11 cellular contexts compared by ENCODE assay signal in the genomic region with DNA sequence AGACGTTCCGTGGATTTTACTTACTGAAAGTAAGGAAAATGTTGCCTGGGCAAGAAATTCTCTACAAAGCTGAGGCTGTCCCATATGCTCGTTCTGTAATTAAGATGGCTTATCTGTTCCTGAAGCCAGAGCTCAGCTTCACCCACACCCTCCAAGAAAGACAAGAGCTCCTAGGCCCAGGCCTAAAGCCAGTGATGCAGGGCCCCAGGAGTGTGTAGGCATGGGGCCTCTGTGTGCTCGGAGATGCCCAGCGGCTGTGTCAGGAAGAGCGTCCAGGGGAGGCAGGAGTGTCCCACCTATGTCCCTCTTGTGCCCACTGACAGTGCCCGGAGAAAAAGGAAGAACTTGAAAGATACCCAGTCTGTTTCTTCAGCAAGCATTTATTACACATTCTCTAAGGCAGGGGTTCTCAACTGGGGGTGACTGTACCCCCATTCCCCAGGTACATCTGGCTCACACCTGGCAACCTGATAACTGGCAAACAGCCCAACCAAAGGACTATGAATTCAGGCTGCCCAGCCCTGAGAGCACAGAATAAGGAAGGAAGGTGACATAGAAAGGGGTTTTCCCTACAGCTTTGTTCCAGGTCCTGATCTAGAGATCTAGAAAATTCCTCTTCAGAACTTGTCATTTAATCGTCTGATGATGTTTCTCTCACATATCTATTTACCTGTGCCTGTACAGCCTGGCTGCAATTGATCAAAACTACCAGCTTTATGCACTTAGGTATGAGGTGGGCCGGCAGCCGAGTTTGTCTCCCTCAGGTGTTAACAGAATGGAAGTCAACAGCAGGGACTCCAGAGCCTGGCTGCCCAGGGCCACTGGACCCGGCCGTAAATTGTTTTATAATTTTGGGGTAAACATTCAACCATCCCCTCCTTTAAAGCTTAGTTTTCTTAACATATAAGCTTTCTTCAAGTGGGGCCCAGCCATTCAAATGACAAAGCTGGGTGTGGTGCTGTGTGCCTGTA. TPM values are rescaled to one million over a fixed set of nuclear protein-coding genes. Genes with fewer than 3 reads are reported as not detected.
A peak's percentile ranks its signal among the peaks of the same experiment; 100 is the strongest.
DNase-seq lines count a peak whose midpoint lies in the region; ATAC-seq and TF ChIP-seq lines count a peak whose summit lies in the region.
"Had no signal": no experiment of that assay in that cellular context is flagged by ENCODE, and none has a peak within 500 bp of the region (broad histone marks: within the 10 kb centered on the region; RNA-seq: fewer than 3 reads in every experiment).

No MANE protein-coding gene starts in this region.

- CTCF ChIA-PET in mammary epithelial cell (lab: Charles Lee; ENCODE audit: low non-redundant PET): no interaction called here
- CTCF ChIA-PET in activated CD8-positive, alpha-beta T cell treated with anti-CD3 and anti-CD28 coated beads, Interleukin-2, amount 10 ng/mL, durations not matched to agents 7 days and 5 days (lab: Charles Lee): interaction anchor here (1.0 to 1.4 kb wide), 2 partner anchors 34 to 716 kb away, joined by 3 read pairs; no protein-coding TSS in a partner anchor

- H3K36me3 ChIP-seq in breast epithelium: no peaks in the 10 kb centered on the region
- H3K36me3 ChIP-seq in mammary epithelial cell (ENCODE audit: insufficient read depth, low read length): peaks cover 20% of the 10 kb centered on the region
- peaks cover 54 to 72% of the 10 kb centered on the region in 2 donors for H3K36me3 ChIP-seq in thyroid gland

- no peaks in the 10 kb centered on the region for H4K20me1 ChIP-seq in mammary epithelial cell (ENCODE audit: insufficient read depth, low read length)

- H3K27me3 ChIP-seq in breast epithelium (no peaks in the 10 kb centered on the region), mammary epithelial cell (ENCODE audit: insufficient read depth, low read length) (no peaks in the 10 kb centered on the region), thyroid gland (no peaks in the 10 kb centered on the region)

- TF ChIP-seq CTCF in breast epithelium (IDR thresholded peaks at IDR 0.05) (no peak), mammary epithelial cell (conservative IDR thresholded peaks at IDR 0.05 in 1 of 2, IDR thresholded peaks at IDR 0.05 in 1 of 2; ENCODE audit: extremely low read depth in 1 of 2, insufficient read depth in 1 of 2, low read depth in 1 of 2, low read length in 2 of 2) (no peak), thyroid gland (IDR thresholded peaks at IDR 0.05) (no peak)

- POLR2A ChIA-PET in activated CD8-positive, alpha-beta T cell treated with anti-CD3 and anti-CD28 coated beads, Interleukin-2, amount 10 ng/mL, durations not matched to agents 7 days and 5 days (lab: Charles Lee): no interaction called here

- no peak overlapping the region for H3K9ac ChIP-seq in mammary epithelial cell (ENCODE audit: insufficient read depth, low read length)

- no peak overlapping the region for H2AFZ ChIP-seq in mammary epithelial cell (ENCODE audit: low read depth, low read length)

- WGBS in mammary epithelial cell (ENCODE audit: low coverage, missing lambda C conversion rate): 53% methylated on average over 12 of the region's 12 CpGs
- WGBS in thyroid gland, 2 donors: 82 to 90% methylated on average over 12 of the region's 12 CpGs

- in situ Hi-C loops in mammary epithelial cell (cut with MboI; ENCODE audit: low sequenced_read_pairs in 2 of 2): no loop called here

- H3K4me2 ChIP-seq in mammary epithelial cell (ENCODE audit: insufficient read depth, low read depth, low read length): no peak overlapping the region

- ATAC-seq in activated CD8-positive, alpha-beta T cell treated with anti-CD3 and anti-CD28 coated beads, Interleukin-2, amount 10 ng/mL, durations not matched to agents 7 days and 5 days: no peak
- no peak for ATAC-seq in GM21360 (IDR thresholded peaks at IDR 0.05; ENCODE audit: unreplicated experiment)

- H3K9me3 Mint-ChIP-seq in activated CD8-positive, alpha-beta T cell treated with anti-CD3 and anti-CD28 coated beads, Interleukin-2, amount 10 ng/mL, durations not matched to agents 7 days and 5 days (ENCODE audit: insufficient read depth): no peaks in the 10 kb centered on the region

- no peaks in the 10 kb centered on the region for H3K4me1 ChIP-seq in breast epithelium
- peaks cover 60% of the 10 kb centered on the region for H3K4me1 ChIP-seq in mammary epithelial cell (ENCODE audit: insufficient read depth, low read length)
- peaks cover 12 to 44% of the 10 kb centered on the region in 2 donors for H3K4me1 ChIP-seq in thyroid gland

- TF ChIP-seq POLR2A in breast epithelium (IDR thresholded peaks at IDR 0.05) (no peak), thyroid gland (IDR thresholded peaks at IDR 0.05) (no peak)

- H3K9me3 ChIP-seq in breast epithelium (no peaks in the 10 kb centered on the region), mammary epithelial cell (replicated peaks; ENCODE audit: insufficient read depth, low read length) (no peaks in the 10 kb centered on the region), thyroid gland (no peaks in the 10 kb centered on the region)

- H3K36me3 Mint-ChIP-seq in activated CD8-positive, alpha-beta T cell treated with anti-CD3 and anti-CD28 coated beads, Interleukin-2, amount 10 ng/mL, durations not matched to agents 7 days and 5 days (ENCODE audit: low read depth): peaks cover 79% of the 10 kb centered on the region

- DNase-seq in breast epithelium (ENCODE audit: low spot score in 2 of 2) (no peak), mammary epithelial cell (no peak), mesenteric fat pad (ENCODE audit: low spot score) (peak; percentile 76), thyroid gland (no peak), OCI-M1 (lab: John Stamatoyannopoulos, UW) (no peak), NCI-H1694 treated with DMSO at 0.1 percent for 48 hours (lab: John Stamatoyannopoulos, UW) (no peak)
- DNase-seq in activated CD8-positive, alpha-beta T cell treated with anti-CD3 and anti-CD28 coated beads, Interleukin-2, amount 10 ng/mL, durations not matched to agents 7 days and 5 days: no peak
- DNase-seq: IMR-90, NCI-H1436 treated with DMSO at 0.1 percent for 48 hours, NCI-H526 treated with DMSO at 0.1 percent for 48 hours had no signal

- dilution Hi-C loops in mammary epithelial cell (cut with HindIII; ENCODE audit: low sequenced_read_pairs): loop anchor here (5.0 kb wide), 1 partner anchor 38 kb away; no protein-coding TSS in a partner anchor

- peaks cover 68% of the 10 kb centered on the region for H3K4me1 Mint-ChIP-seq in activated CD8-positive, alpha-beta T cell treated with anti-CD3 and anti-CD28 coated beads, Interleukin-2, amount 10 ng/mL, durations not matched to agents 7 days and 5 days (ENCODE audit: low read depth)

- H3K4me3 ChIP-seq in breast epithelium: no peak overlapping the region
- H3K4me3 ChIP-seq in mammary epithelial cell (replicated peaks in 1 of 3; ENCODE audit: insufficient read depth in 1 of 3, low read depth in 2 of 3, low read length in 3 of 3): no peak overlapping the region
- H3K4me3 ChIP-seq in thyroid gland (replicated peaks in 1 of 3): no peak overlapping the region

- H3K27ac Mint-ChIP-seq in activated CD8-positive, alpha-beta T cell treated with anti-CD3 and anti-CD28 coated beads, Interleukin-2, amount 10 ng/mL, durations not matched to agents 7 days and 5 days: peak overlapping the region; percentile 31

- peak overlapping the region; percentile 29 to 36 for H3K27ac ChIP-seq in breast epithelium
- no peak overlapping the region for H3K27ac ChIP-seq in mammary epithelial cell (ENCODE audit: insufficient read depth, low read depth, low read length)
- peak overlapping the region in 2 of 3 donors; percentile 37 for H3K27ac ChIP-seq in thyroid gland

- intact Hi-C loops in breast epithelium (cut with DNase I; ENCODE audit: low total_unique reads): no loop called here
- intact Hi-C loops in mammary epithelial cell (cut with micrococcal nuclease): no loop called here
- intact Hi-C loops in thyroid gland (cut with DNase I): no loop called here

- no TSS peak for BruUV-seq in mammary epithelial cell (replicated peaks; lab: Mats Ljungman, UMichigan)

- H3K4me3 Mint-ChIP-seq in activated CD8-positive, alpha-beta T cell treated with anti-CD3 and anti-CD28 coated beads, Interleukin-2, amount 10 ng/mL, durations not matched to agents 7 days and 5 days: no peak overlapping the region

- no peaks in the 10 kb centered on the region for H3K27me3 Mint-ChIP-seq in activated CD8-positive, alpha-beta T cell treated with anti-CD3 and anti-CD28 coated beads, Interleukin-2, amount 10 ng/mL, durations not matched to agents 7 days and 5 days (ENCODE audit: low read depth)

- peaks cover 24% of the 10 kb centered on the region for H3K79me2 ChIP-seq in mammary epithelial cell (ENCODE audit: insufficient read depth, low read length)

RNA-seq across cellular contexts. Expression of gene SNN, which starts 12.0 kb away (rescaled TPM):
- 10 to 100 TPM; 16.4 to 68.3 (median 18.7) TPM for total RNA-seq in breast epithelium
- total RNA-seq in mammary epithelial cell: 10 to 100 TPM; 14.2 to 32.7 TPM
- polyA plus RNA-seq in mammary epithelial cell: 14.2 TPM
- 13.4 TPM for polyA minus RNA-seq in mammary epithelial cell
- 10 to 100 TPM; 27.3 to 28.9 TPM for total RNA-seq in activated CD8-positive, alpha-beta T cell treated with anti-CD3 and anti-CD28 coated beads, Interleukin-2, amount 10 ng/mL, durations not matched to agents 7 days and 5 days
- 47.2 TPM for total RNA-seq in mesenteric fat pad
- 10 to 100 TPM; 31.5 to 50.6 (median 36.3) TPM for total RNA-seq in thyroid gland
